Comparison of ENCODE assay signal across 14 cellular contexts in genomic region chr10:3542185-3542611, GRCh38.
A peak's percentile ranks its signal among the peaks of the same experiment; 100 is the strongest.
DNase-seq lines count a peak whose midpoint lies in the region; ATAC-seq and TF ChIP-seq lines count a peak whose summit lies in the region.
"Had no signal": no experiment of that assay in that cellular context is flagged by ENCODE, and none has a peak within 500 bp of the region (broad histone marks: within the 10 kb centered on the region; RNA-seq: fewer than 3 reads in every experiment).

No MANE protein-coding gene starts in this region.

- H3K27ac ChIP-seq in right atrium auricular region, result peak overlapping the region in 1 of 2 donors; percentile 3
- H3K27ac ChIP-seq: hepatocyte, ovary had no signal

- H3K4me1 ChIP-seq in right atrium auricular region, result peaks cover 0 to 21% of the 10 kb centered on the region in 2 donors

- H3K9me3 Mint-ChIP-seq in chondrocyte (ENCODE audit: low read depth) (peaks cover 2% of the 10 kb centered on the region), progenitor cell of endocrine pancreas (ENCODE audit: low read depth) (peaks cover 3% of the 10 kb centered on the region)
- peaks cover 0 to 3% of the 10 kb centered on the region in 2 donors for H3K9me3 Mint-ChIP-seq in activated T-cell treated with anti-CD3 and anti-CD28 coated beads, Interleukin-2, amount 50 U/mL, for 72 hours

- H3K4me3 ChIP-seq in right atrium auricular region, result no peak overlapping the region
- H3K4me3 ChIP-seq: hepatocyte, ovary had no signal

- no peaks in the 10 kb centered on the region for H3K9me3 ChIP-seq in right atrium auricular region
- H3K9me3 ChIP-seq: ovary had no signal

- intact Hi-C loops in left cardiac atrium (cut with DNase I), result no loop called here

- TF ChIP-seq CTCF in right atrium auricular region (IDR thresholded peaks at IDR 0.05) (no peak), chondrocyte (IDR thresholded peaks at IDR 0.05) (peak; percentile 26), progenitor cell of endocrine pancreas (IDR thresholded peaks at IDR 0.05; ENCODE audit: unreplicated experiment) (no peak)

- H3K27ac Mint-ChIP-seq in chondrocyte (ENCODE audit: unreplicated experiment), result peak overlapping the region; percentile 85
- H3K27ac Mint-ChIP-seq in progenitor cell of endocrine pancreas, result no peak overlapping the region
- H3K27ac Mint-ChIP-seq in activated T-cell treated with anti-CD3 and anti-CD28 coated beads, Interleukin-2, amount 50 U/mL, for 72 hours, result no peak overlapping the region

- peak; percentile 49 to 90 for ATAC-seq in left cardiac atrium
- ATAC-seq in GM18909 (IDR thresholded peaks at IDR 0.05; ENCODE audit: poor library complexity, unreplicated experiment), result no peak
- no peak for ATAC-seq in activated T-cell treated with anti-CD3 and anti-CD28 coated beads, Interleukin-2, amount 50 U/mL, for 72 hours (replicated peaks in 1 of 2)
- no peak for ATAC-seq in HG03432 (IDR thresholded peaks at IDR 0.05; ENCODE audit: unreplicated experiment)

- DNase-seq in left cardiac atrium (no peak), right atrium auricular region (ENCODE audit: low spot score) (no peak), chondrocyte (ENCODE audit: low spot score) (peak; percentile 53), kidney tubule cell (ENCODE audit: low spot score) (peak; percentile 73), progenitor cell of endocrine pancreas (ENCODE audit: low spot score, unreplicated experiment) (no peak)
- DNase-seq in activated T-cell treated with anti-CD3 and anti-CD28 coated beads, Interleukin-2, amount 50 U/mL, for 72 hours, result no peak
- DNase-seq: ACHN; activated effector memory CD4-positive, alpha-beta T cell treated with Interleukin-2 at 50 U/mL for 16 hours; DMS79 treated with DMSO at 0.1 percent for 48 hours; NCI-H510A treated with DMSO at 0.1 percent for 48 hours; ovary had no signal

- H3K27me3 Mint-ChIP-seq in chondrocyte (ENCODE audit: low read depth) (no peaks in the 10 kb centered on the region), progenitor cell of endocrine pancreas (no peaks in the 10 kb centered on the region)
- peaks cover 10% of the 10 kb centered on the region for H3K27me3 Mint-ChIP-seq in activated T-cell treated with anti-CD3 and anti-CD28 coated beads, Interleukin-2, amount 50 U/mL, for 72 hours (ENCODE audit: low read depth)

- no peaks in the 10 kb centered on the region for H3K36me3 ChIP-seq in right atrium auricular region
- H3K36me3 ChIP-seq: ovary had no signal

- no peaks in the 10 kb centered on the region for H3K27me3 ChIP-seq in right atrium auricular region
- H3K27me3 ChIP-seq: hepatocyte, ovary had no signal

- H3K4me1 Mint-ChIP-seq in chondrocyte (ENCODE audit: low read depth) (peaks cover 41% of the 10 kb centered on the region), progenitor cell of endocrine pancreas (ENCODE audit: low read depth) (no peaks in the 10 kb centered on the region)
- H3K4me1 Mint-ChIP-seq in activated T-cell treated with anti-CD3 and anti-CD28 coated beads, Interleukin-2, amount 50 U/mL, for 72 hours (ENCODE audit: low read depth), result peaks cover 6% of the 10 kb centered on the region

- no peak overlapping the region for H3K4me3 Mint-ChIP-seq in chondrocyte (ENCODE audit: unreplicated experiment)
- no peak overlapping the region for H3K4me3 Mint-ChIP-seq in progenitor cell of endocrine pancreas (ENCODE audit: low read depth)
- no peak overlapping the region for H3K4me3 Mint-ChIP-seq in activated T-cell treated with anti-CD3 and anti-CD28 coated beads, Interleukin-2, amount 50 U/mL, for 72 hours

- H3K36me3 Mint-ChIP-seq in chondrocyte (ENCODE audit: low read depth) (no peaks in the 10 kb centered on the region), progenitor cell of endocrine pancreas (ENCODE audit: insufficient read depth) (no peaks in the 10 kb centered on the region)
- H3K36me3 Mint-ChIP-seq in activated T-cell treated with anti-CD3 and anti-CD28 coated beads, Interleukin-2, amount 50 U/mL, for 72 hours (ENCODE audit: insufficient read depth in 2 of 2), result no peaks in the 10 kb centered on the region

Comparison
In these comparisons a context has a peak if more than half of its experiments do, and no peak if none do; other contexts are left out.
1. ATAC-seq: peak in left cardiac atrium (2 of 2); none in GM18909 (single experiment), activated T-cell treated with anti-CD3 and anti-CD28 coated beads, Interleukin-2, amount 50 U/mL, for 72 hours (0 of 2) and HG03432 (single experiment).
2. DNase-seq: peak in chondrocyte (single experiment) and kidney tubule cell (single experiment); none in left cardiac atrium (single experiment), right atrium auricular region (single experiment), progenitor cell of endocrine pancreas (single experiment) and activated T-cell treated with anti-CD3 and anti-CD28 coated beads, Interleukin-2, amount 50 U/mL, for 72 hours (0 of 2).